ENCODE assay signal across 12 cellular contexts in genomic region chr2:168254158-168254935, GRCh38. TPM values are rescaled to one million over a fixed set of nuclear protein-coding genes. Genes with fewer than 3 reads are reported as not detected.
DNase-seq lines count a peak whose midpoint lies in the region; ATAC-seq, FAIRE-seq and TF ChIP-seq lines count a peak whose summit lies in the region.
"Had no signal": no experiment of that assay in that cellular context is flagged by ENCODE, and none has a peak within 500 bp of the region (broad histone marks: within the 10 kb centered on the region; RNA-seq: fewer than 3 reads in every experiment).

No MANE protein-coding gene starts in this region.

- H3K27me3 ChIP-seq in bronchial epithelial cell (ENCODE audit: control insufficient read depth, insufficient read depth, low read length), result no peaks in the 10 kb centered on the region
- no peaks in the 10 kb centered on the region for H3K27me3 ChIP-seq in osteoblast (ENCODE audit: insufficient read depth, low read length)
- no peaks in the 10 kb centered on the region for H3K27me3 ChIP-seq in dorsolateral prefrontal cortex
- H3K27me3 ChIP-seq: upper lobe of left lung had no signal

- H3K4me1 ChIP-seq in osteoblast (ENCODE audit: insufficient read depth, low read length) (peaks cover 3% of the 10 kb centered on the region), OCI-LY7 (ENCODE audit: insufficient read depth, low read length, poor library complexity, severe bottlenecking) (no peaks in the 10 kb centered on the region)
- H3K4me1 ChIP-seq: upper lobe of left lung had no signal

- BruUV-seq in OCI-LY7 (replicated peaks; lab: Mats Ljungman, UMichigan), result no TSS peak

- no peak overlapping the region for H3K4me3 Mint-ChIP-seq in activated CD4-positive, alpha-beta T cell treated with anti-CD3 and anti-CD28 coated beads, Interleukin-2, amount 10 ng/mL, durations not matched to agents 24 days and 14 days
- H3K4me3 Mint-ChIP-seq: activated naive CD8-positive, alpha-beta T cell treated with anti-CD3 and anti-CD28 coated beads, Interleukin-2, amount 50 U/mL, for 24 hours had no signal

- no peak for ATAC-seq in HG03108 (IDR thresholded peaks at IDR 0.05; ENCODE audit: unreplicated experiment)
- ATAC-seq: activated naive CD8-positive, alpha-beta T cell treated with anti-CD3 and anti-CD28 coated beads, Interleukin-2, amount 50 U/mL, for 24 hours had no signal

- CTCF ChIA-PET in OCI-LY7 (lab: Charles Lee; ENCODE audit: unreplicated experiment), result no interaction called here

- peaks cover 6% of the 10 kb centered on the region for H3K27me3 Mint-ChIP-seq in activated CD4-positive, alpha-beta T cell treated with anti-CD3 and anti-CD28 coated beads, Interleukin-2, amount 10 ng/mL, durations not matched to agents 24 days and 14 days
- H3K27me3 Mint-ChIP-seq: activated naive CD8-positive, alpha-beta T cell treated with anti-CD3 and anti-CD28 coated beads, Interleukin-2, amount 50 U/mL, for 24 hours had no signal

- DNase-seq in activated CD4-positive, alpha-beta T cell treated with anti-CD3 and anti-CD28 coated beads, Interleukin-2, amount 10 ng/mL, durations not matched to agents 24 days and 14 days, result peak; percentile 41
- no peak for DNase-seq in activated CD4-positive, alpha-beta T cell treated with anti-CD3 and anti-CD28 coated beads, Interleukin-2, amount 50 U/mL, for 1 hour
- DNase-seq in MV-4-11 (lab: John Stamatoyannopoulos, UW), result peak; percentile 24
- peak; percentile 55 for DNase-seq in bronchial epithelial cell (ENCODE audit: low read depth)
- DNase-seq in osteoblast (ENCODE audit: insufficient read length, low spot score, missing footprints), result peak; percentile 89
- no peak for DNase-seq in dorsolateral prefrontal cortex
- DNase-seq in OCI-LY7 (ENCODE audit: low spot score), result no peak
- DNase-seq: activated naive CD8-positive, alpha-beta T cell treated with anti-CD3 and anti-CD28 coated beads, Interleukin-2, amount 50 U/mL, for 24 hours; effector memory CD4-positive, alpha-beta T cell; upper lobe of left lung had no signal

- H3K4me3 ChIP-seq in bronchial epithelial cell (ENCODE audit: low read depth, low read length) (no peak overlapping the region), osteoblast (ENCODE audit: insufficient read depth, low read length) (no peak overlapping the region), dorsolateral prefrontal cortex (no peak overlapping the region), OCI-LY7 (ENCODE audit: low read depth, low read length, poor library complexity, severe bottlenecking) (no peak overlapping the region)
- H3K4me3 ChIP-seq: upper lobe of left lung had no signal

- no peak overlapping the region for H3K27ac Mint-ChIP-seq in activated CD4-positive, alpha-beta T cell treated with anti-CD3 and anti-CD28 coated beads, Interleukin-2, amount 10 ng/mL, durations not matched to agents 24 days and 14 days
- H3K27ac Mint-ChIP-seq: activated naive CD8-positive, alpha-beta T cell treated with anti-CD3 and anti-CD28 coated beads, Interleukin-2, amount 50 U/mL, for 24 hours had no signal

- H3K9me2 ChIP-seq in OCI-LY7 (ENCODE audit: insufficient read depth, low read length), result no peaks in the 10 kb centered on the region

- peaks cover 12% of the 10 kb centered on the region for H3K9me3 Mint-ChIP-seq in activated CD4-positive, alpha-beta T cell treated with anti-CD3 and anti-CD28 coated beads, Interleukin-2, amount 10 ng/mL, durations not matched to agents 24 days and 14 days

- H3K4me2 ChIP-seq in osteoblast (ENCODE audit: insufficient read depth, low read length) (no peak overlapping the region), OCI-LY7 (ENCODE audit: low read length) (no peak overlapping the region)

- H3K36me3 ChIP-seq in bronchial epithelial cell (ENCODE audit: control insufficient read depth, insufficient read depth, low read length), result no peaks in the 10 kb centered on the region
- H3K36me3 ChIP-seq in osteoblast (ENCODE audit: insufficient read depth, low read length), result no peaks in the 10 kb centered on the region
- no peaks in the 10 kb centered on the region for H3K36me3 ChIP-seq in OCI-LY7 (ENCODE audit: insufficient read depth, low read length)
- H3K36me3 ChIP-seq: upper lobe of left lung had no signal

- no peak for TF ChIP-seq CTCF in bronchial epithelial cell (IDR thresholded peaks at IDR 0.05; ENCODE audit: insufficient read depth, low read length, severe bottlenecking)
- peak; percentile 16 for TF ChIP-seq CTCF in osteoblast (IDR thresholded peaks at IDR 0.05; ENCODE audit: extremely low read depth, low read depth, low read length)
- TF ChIP-seq CTCF in dorsolateral prefrontal cortex (IDR thresholded peaks at IDR 0.05 in 54 of 56, conservative IDR thresholded peaks at IDR 0.05 in 2 of 56; ENCODE audit: low read depth in 1 of 56, partially characterized antibody in 56 of 56), result no peak
- no peak for TF ChIP-seq CTCF in OCI-LY7 (conservative IDR thresholded peaks at IDR 0.05; ENCODE audit: low read length)

- H2AFZ ChIP-seq in osteoblast (ENCODE audit: low read length), result peak overlapping the region; percentile 41
- H2AFZ ChIP-seq in OCI-LY7 (ENCODE audit: low read length), result no peak overlapping the region

- no peaks in the 10 kb centered on the region for H3K4me1 Mint-ChIP-seq in activated CD4-positive, alpha-beta T cell treated with anti-CD3 and anti-CD28 coated beads, Interleukin-2, amount 10 ng/mL, durations not matched to agents 24 days and 14 days
- H3K4me1 Mint-ChIP-seq: activated naive CD8-positive, alpha-beta T cell treated with anti-CD3 and anti-CD28 coated beads, Interleukin-2, amount 50 U/mL, for 24 hours had no signal

- H3K79me2 ChIP-seq in osteoblast (ENCODE audit: insufficient read depth, low read length) (no peaks in the 10 kb centered on the region), OCI-LY7 (ENCODE audit: insufficient read depth, low read depth, low read length) (no peaks in the 10 kb centered on the region)

- H3K36me3 Mint-ChIP-seq in activated CD4-positive, alpha-beta T cell treated with anti-CD3 and anti-CD28 coated beads, Interleukin-2, amount 10 ng/mL, durations not matched to agents 24 days and 14 days (ENCODE audit: low read depth), result no peaks in the 10 kb centered on the region

- no peaks in the 10 kb centered on the region for H4K20me1 ChIP-seq in osteoblast (ENCODE audit: insufficient read depth, low read length)
- H4K20me1 ChIP-seq in OCI-LY7 (ENCODE audit: insufficient read depth, low read length), result no peaks in the 10 kb centered on the region

- H3K9me3 ChIP-seq in osteoblast (ENCODE audit: low read depth, low read length), result no peaks in the 10 kb centered on the region
- peaks cover 4% of the 10 kb centered on the region; the same call in 1 of the 2 replicates for H3K9me3 ChIP-seq in OCI-LY7 (ENCODE audit: low read length)

- POLR2A ChIA-PET in OCI-LY7 (lab: Charles Lee), result interaction anchor here (0.7 kb wide), 2 partner anchors 15 to 61 kb away, joined by 3 to 4 read pairs; no protein-coding TSS in a partner anchor

- intact Hi-C loops in activated CD4-positive, alpha-beta T cell treated with anti-CD3 and anti-CD28 coated beads, Interleukin-2, amount 10 ng/mL, durations not matched to agents 24 days and 14 days (cut with micrococcal nuclease), result no loop called here
- intact Hi-C loops in dorsolateral prefrontal cortex (cut with DNase I), result no loop called here
- intact Hi-C loops in OCI-LY7 (cut with micrococcal nuclease; ENCODE audit: unreplicated experiment), result no loop called here

- no peak overlapping the region for H3K27ac ChIP-seq in osteoblast (ENCODE audit: low read depth, low read length)
- H3K27ac ChIP-seq in dorsolateral prefrontal cortex, result no peak overlapping the region
- H3K27ac ChIP-seq in OCI-LY7 (ENCODE audit: low read depth, low read length, poor library complexity, severe bottlenecking), result no peak overlapping the region
- H3K27ac ChIP-seq: upper lobe of left lung had no signal

- no peak for FAIRE-seq in bronchial epithelial cell (lab: Jason Lieb, UNC)
- FAIRE-seq: TTC549 had no signal

RNA-seq across cellular contexts. Expression of gene STK39, which starts 7.0 kb away (rescaled TPM):
- total RNA-seq in activated CD4-positive, alpha-beta T cell treated with anti-CD3 and anti-CD28 coated beads, Interleukin-2, amount 10 ng/mL, durations not matched to agents 24 days and 14 days, result 40.3 and 40.9 TPM in 2 replicates
- 15.4 and 20.3 TPM in 2 replicates for total RNA-seq in bronchial epithelial cell
- 18.1 and 20.9 TPM in 2 replicates for total RNA-seq in osteoblast
- 10 to 100 TPM; 43.5 to 93.5 (median 63.2) TPM for total RNA-seq in dorsolateral prefrontal cortex
- 17.7 and 18.2 TPM in 2 replicates for total RNA-seq in OCI-LY7 (2014; rRNA removed; shearing (Covaris generic))
- total RNA-seq in OCI-LY7 (2022), result 38.7 and 41.1 TPM in 2 replicates

Comparison
In these comparisons a context has a peak if more than half of its experiments do, and no peak if none do; other contexts are left out.
1. DNase-seq: peak in activated CD4-positive, alpha-beta T cell treated with anti-CD3 and anti-CD28 coated beads, Interleukin-2, amount 10 ng/mL, durations not matched to agents 24 days and 14 days (single experiment), MV-4-11 (single experiment), bronchial epithelial cell (single experiment) and osteoblast (single experiment); none in activated CD4-positive, alpha-beta T cell treated with anti-CD3 and anti-CD28 coated beads, Interleukin-2, amount 50 U/mL, for 1 hour (single experiment), dorsolateral prefrontal cortex (0 of 10) and OCI-LY7 (single experiment).